ENCODE assay signal across 16 cellular contexts in genomic region chr4:128451270-128451905, GRCh38.
DNase-seq lines count a peak whose midpoint lies in the region; ATAC-seq and TF ChIP-seq lines count a peak whose summit lies in the region.
"Had no signal": no experiment of that assay in that cellular context is flagged by ENCODE, and none has a peak within 500 bp of the region (broad histone marks: within the 10 kb centered on the region; RNA-seq: fewer than 3 reads in every experiment).

No MANE protein-coding gene starts in this region.

- no peaks in the 10 kb centered on the region for H3K79me2 ChIP-seq in PC-3 (ENCODE audit: low read length)
- H3K79me2 ChIP-seq in osteoblast (ENCODE audit: insufficient read depth, low read length) = no peaks in the 10 kb centered on the region

- TF ChIP-seq CTCF in PC-3 (conservative IDR thresholded peaks at IDR 0.05; ENCODE audit: low read depth, low read length) (no peak), epithelial cell of esophagus (IDR thresholded peaks at IDR 0.05; ENCODE audit: insufficient read depth, low read depth, low read length, missing control alignments) (no peak), osteoblast (IDR thresholded peaks at IDR 0.05; ENCODE audit: extremely low read depth, low read depth, low read length) (no peak), gastroesophageal sphincter (IDR thresholded peaks at IDR 0.05) (no peak), left lung (IDR thresholded peaks at IDR 0.05) (no peak)

- no peak overlapping the region for H3K4me2 ChIP-seq in PC-3 (ENCODE audit: low read length)
- no peak overlapping the region for H3K4me2 ChIP-seq in osteoblast (ENCODE audit: insufficient read depth, low read length)

- POLR2A ChIA-PET in PC-3 (lab: Charles Lee; ENCODE audit: unreplicated experiment) = no interaction called here

- CTCF ChIA-PET in PC-3 (lab: Charles Lee) = no interaction called here

- H3K9me3 ChIP-seq in PC-3 (ENCODE audit: low read length) (no peaks in the 10 kb centered on the region), osteoblast (ENCODE audit: low read depth, low read length) (no peaks in the 10 kb centered on the region), gastroesophageal sphincter (no peaks in the 10 kb centered on the region), left lung (no peaks in the 10 kb centered on the region)

- H3K4me1 ChIP-seq in PC-3 (ENCODE audit: insufficient read depth, low read length) (peaks cover 7% of the 10 kb centered on the region), osteoblast (ENCODE audit: insufficient read depth, low read length) (peaks cover 43% of the 10 kb centered on the region), gastroesophageal sphincter (peaks cover 0 to 18% (median 0%) of the 10 kb centered on the region in 3 donors), left lung (peaks cover 4 to 13% of the 10 kb centered on the region in 2 donors)

- no peak overlapping the region for H3K27ac ChIP-seq in PC-3 (ENCODE audit: low read length)
- H3K27ac ChIP-seq in osteoblast (ENCODE audit: low read depth, low read length) = no peak overlapping the region
- H3K27ac ChIP-seq in gastroesophageal sphincter = no peak overlapping the region
- no peak overlapping the region for H3K27ac ChIP-seq in left lung
- H3K27ac ChIP-seq: SK-N-MC had no signal

- H3K9me2 ChIP-seq in PC-3 (replicated peaks; ENCODE audit: low read length) = no peaks in the 10 kb centered on the region

- 88 to 89% methylated on average over 4 to 6 of the region's 7 CpGs for WGBS in gastroesophageal sphincter (ENCODE audit: low coverage in 1 of 2), 2 donors

- no peak for TF ChIP-seq EP300 in gastroesophageal sphincter (IDR thresholded peaks at IDR 0.05)

- in situ Hi-C loops in ACHN (cut with HindIII; ENCODE audit: low pct_ligation_motif_present, low pct_unique_long_range_greater_than_20kb, low sequenced_read_pairs) = no loop called here

- H3K27me3 ChIP-seq in PC-3 (ENCODE audit: low read length) (no peaks in the 10 kb centered on the region), osteoblast (ENCODE audit: insufficient read depth, low read length) (no peaks in the 10 kb centered on the region), gastroesophageal sphincter (no peaks in the 10 kb centered on the region), left lung (no peaks in the 10 kb centered on the region)

- H2AFZ ChIP-seq in PC-3 (ENCODE audit: low read length) = no peak overlapping the region
- H2AFZ ChIP-seq in osteoblast (ENCODE audit: low read length) = no peak overlapping the region

- H3K4me3 ChIP-seq in PC-3 (ENCODE audit: low read length) (no peak overlapping the region), epithelial cell of esophagus (ENCODE audit: low read length) (no peak overlapping the region), osteoblast (ENCODE audit: insufficient read depth, low read length) (no peak overlapping the region), gastroesophageal sphincter (no peak overlapping the region), left lung (no peak overlapping the region)
- H3K4me3 ChIP-seq: SK-N-MC had no signal

- DNase-seq in ACHN (peak; percentile 51), PC-3 (peak; percentile 19), epithelial cell of esophagus (ENCODE audit: low read depth) (peak; percentile 24), osteoblast (ENCODE audit: insufficient read length, low spot score, missing footprints) (peak; percentile 18), left lung (no peak), CD1c-positive myeloid dendritic cell (ENCODE audit: extremely low spot score) (no peak), RKO (ENCODE audit: low spot score) (no peak)
- DNase-seq: Calu3; CD4-positive, alpha-beta memory T cell; NCI-H1105 treated with DMSO at 0.1 percent for 48 hours; NCI-H1694 treated with DMSO at 0.1 percent for 48 hours; NCI-H345; NCI-H524 treated with DMSO at 0.1 percent for 48 hours had no signal

- H4K20me1 ChIP-seq in PC-3 (ENCODE audit: low read length) (no peaks in the 10 kb centered on the region), osteoblast (ENCODE audit: insufficient read depth, low read length) (no peaks in the 10 kb centered on the region)

- intact Hi-C loops in PC-3 (cut with micrococcal nuclease) (loop anchor here (5.0 kb wide), 1 partner anchor 116 kb away; no protein-coding TSS in a partner anchor), left lung (cut with DNase I) (loop anchor here in 1 of 2 donors (10.0 kb wide), 1 partner anchor 113 kb away; no protein-coding TSS in a partner anchor)

- H3K36me3 ChIP-seq in PC-3 (ENCODE audit: low read depth, low read length) = no peaks in the 10 kb centered on the region
- no peaks in the 10 kb centered on the region for H3K36me3 ChIP-seq in osteoblast (ENCODE audit: insufficient read depth, low read length)
- H3K36me3 ChIP-seq in gastroesophageal sphincter = no peaks in the 10 kb centered on the region
- H3K36me3 ChIP-seq in left lung = no peaks in the 10 kb centered on the region

- TF ChIP-seq POLR2A in gastroesophageal sphincter (IDR thresholded peaks at IDR 0.05) = no peak

- no peak overlapping the region for H3K9ac ChIP-seq in PC-3 (ENCODE audit: low read length)

- BruUV-seq in PC-3 (replicated peaks; lab: Mats Ljungman, UMichigan) = no TSS peak

- H3F3A ChIP-seq in PC-3 (ENCODE audit: low read length, unreplicated experiment) = no peaks in the 10 kb centered on the region

- ATAC-seq in PC-3 = no peak
- ATAC-seq in gastroesophageal sphincter = no peak
- no peak for ATAC-seq in left lung
- ATAC-seq: Right ventricle myocardium inferior had no signal

Comparison
In these comparisons a context has a peak if more than half of its experiments do, and no peak if none do; other contexts are left out.
1. DNase-seq: peak in ACHN (single experiment), PC-3 (single experiment), epithelial cell of esophagus (single experiment) and osteoblast (single experiment); none in left lung (0 of 2), CD1c-positive myeloid dendritic cell (single experiment) and RKO (single experiment).